10 cellular contexts compared by ENCODE assay signal in the genomic region with DNA sequence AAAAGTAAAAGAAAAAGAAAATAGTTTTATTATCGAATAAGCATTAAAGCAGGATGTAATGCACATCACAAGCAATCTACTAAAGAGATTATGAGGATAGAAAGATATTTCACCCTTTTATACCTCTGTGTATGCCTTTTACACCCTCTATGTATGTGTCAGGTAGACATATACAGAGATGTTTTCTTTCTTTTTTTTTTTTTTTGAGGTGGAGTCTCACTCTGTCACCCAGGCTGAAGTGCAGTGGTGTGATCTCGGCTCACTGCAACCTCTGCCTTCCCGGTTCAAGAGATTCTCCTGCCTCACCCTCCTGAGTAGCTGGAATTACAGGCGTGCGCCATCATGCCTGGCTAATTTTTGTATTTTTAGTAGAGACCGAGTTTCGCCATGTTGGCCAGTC. TPM values are rescaled to one million over a fixed set of nuclear protein-coding genes. Genes with fewer than 3 reads are reported as not detected.
A peak's percentile ranks its signal among the peaks of the same experiment; 100 is the strongest.
DNase-seq lines count a peak whose midpoint lies in the region; ATAC-seq and TF ChIP-seq lines count a peak whose summit lies in the region.
"Not testable (repeated sequence)": the region's sequence is repeated elsewhere in the genome, so short reads cannot be mapped to it uniquely, and the experiment has no call there.
"Had no signal": no experiment of that assay in that cellular context is flagged by ENCODE, and none has a peak within 500 bp of the region (broad histone marks: within the 10 kb centered on the region; RNA-seq: fewer than 3 reads in every experiment).

No MANE protein-coding gene starts in this region.

- not testable (repeated sequence) for H3K9me3 ChIP-seq in mucosa of rectum (ENCODE audit: control insufficient read depth in 2 of 2, low read length in 2 of 2); uterus

- peak; percentile 68 for ATAC-seq in left colon

- not testable (repeated sequence) for H3K4me1 ChIP-seq in mucosa of rectum (ENCODE audit: control insufficient read depth in 2 of 2, insufficient read depth in 2 of 2, low read length in 2 of 2); uterus

- TF ChIP-seq POLR2A in uterus (IDR thresholded peaks at IDR 0.05) = not testable (repeated sequence)

- H3K9ac ChIP-seq in mucosa of rectum (ENCODE audit: low read depth in 1 of 2, low read length in 2 of 2) = not testable (repeated sequence)

- DNase-seq in caudate nucleus (lab: John Stamatoyannopoulos, UW); dorsolateral prefrontal cortex; left colon; uterus: not testable (repeated sequence)

- not testable (repeated sequence) for H3K27me3 ChIP-seq in dorsolateral prefrontal cortex; mucosa of rectum (ENCODE audit: control insufficient read depth in 2 of 2, insufficient read depth in 2 of 2, low read length in 2 of 2); uterus

- not testable (repeated sequence) for TF ChIP-seq CTCF in dorsolateral prefrontal cortex (IDR thresholded peaks at IDR 0.05 in 54 of 56, conservative IDR thresholded peaks at IDR 0.05 in 2 of 56; ENCODE audit: low read depth in 1 of 56, partially characterized antibody in 56 of 56); uterus (IDR thresholded peaks at IDR 0.05)

- H3K27ac ChIP-seq in caudate nucleus (ENCODE audit: low read depth, low read length) (peak overlapping the region; percentile 52), dorsolateral prefrontal cortex (peak overlapping the region in 34 of 59 donors; percentile 1 to 100 (median 58)), mucosa of rectum (ENCODE audit: low read depth in 2 of 2, low read length in 2 of 2) (peak overlapping the region; percentile 42 to 69), uterus (peak overlapping the region; percentile 63 to 71)

- H3K4me3 ChIP-seq in dorsolateral prefrontal cortex; mucosa of rectum (ENCODE audit: low read length in 2 of 2); uterus: not testable (repeated sequence)

- intact Hi-C loops in dorsolateral prefrontal cortex (cut with DNase I); left colon (cut with DNase I, micrococcal nuclease); uterus (cut with DNase I; ENCODE audit: low total_unique reads): not testable (repeated sequence)

- H3K36me3 ChIP-seq in mucosa of rectum (ENCODE audit: control insufficient read depth in 2 of 2, insufficient read depth in 2 of 2, low read length in 2 of 2); uterus: not testable (repeated sequence)

RNA-seq across cellular contexts. Expression of a gene that starts 13.6 kb away (rescaled TPM):
- total RNA-seq in dorsolateral prefrontal cortex (1,000 to 10,000 TPM in 11 of 120 experiments, 100 to 1,000 TPM in 101, 10 to 100 TPM in 8; 40.9 to 1,548 (median 379) TPM), left colon (1 to 10 TPM in 1 of 2 donors, under 1 TPM in 1; 0.27 to 1.3 TPM), uterus (under 1 TPM in 1 of 4 donors, not detected in 3; 0.43 TPM)
- total RNA-seq: CD4-positive, alpha-beta memory T cell; CD4-positive, CD25-positive, alpha-beta regulatory T cell; CD8-positive, alpha-beta memory T cell; Daoy; G401 had no signal

RNA-seq across cellular contexts. Expression of a gene that starts 47.4 kb away (rescaled TPM):
- total RNA-seq in dorsolateral prefrontal cortex (100 to 1,000 TPM; 285 to 584 (median 399) TPM), left colon (100 to 1,000 TPM; 888 to 967 TPM), uterus (1,000 to 10,000 TPM in 3 of 4 donors, 100 to 1,000 TPM in 1; 824 to 1,988 (median 1,203) TPM)

Comparison
In these comparisons a context has a peak if more than half of its experiments do, and no peak if none do; other contexts are left out.
1. RNA of a gene that starts 13.6 kb away (total RNA-seq): 40.9 to 1,548 TPM in dorsolateral prefrontal cortex; 0.27 to 1.3 TPM in left colon and 0.43 TPM in uterus; every median in the first group is over 10 times any median in the second.
2. Peak in every context shown above with its lines, with median percentiles within 50 percentile points of each other: H3K27ac ChIP-seq.